In genomic region chrX:42273387-42273786, GRCh38 we compare ENCODE assay signal across 24 cellular contexts.
"Had no signal": no experiment of that assay in that cellular context is flagged by ENCODE, and none has a peak within 500 bp of the region (broad histone marks: within the 10 kb centered on the region; RNA-seq: fewer than 3 reads in every experiment).

No MANE protein-coding gene starts in this region.

- H3K36me3 Mint-ChIP-seq: immature natural killer cell, mesothelial cell of epicardium, naive B cell had no signal

- H3K9me3 ChIP-seq: esophagus muscularis mucosa, gastroesophageal sphincter, heart left ventricle, left lung, lower lobe of right lung, mucosa of descending colon had no signal

- H3K79me2 ChIP-seq: hepatocyte had no signal

- H3K27me3 ChIP-seq: esophagus muscularis mucosa, foreskin keratinocyte, gastroesophageal sphincter, heart left ventricle, hepatocyte, left lung had no signal

- H3K36me3 ChIP-seq: esophagus muscularis mucosa, gastroesophageal sphincter, heart left ventricle, left lung, lower lobe of right lung had no signal

- DNase-seq: dermis blood vessel endothelial cell; dorsolateral prefrontal cortex; effector CD4-positive, alpha-beta T cell; effector memory CD4-positive, alpha-beta T cell; foreskin keratinocyte; heart left ventricle; hypothalamus; immature natural killer cell; left cardiac atrium; left lung; left ventricle myocardium superior; lower lobe of right lung; mesenchymal stem cell; mucosa of descending colon; naive B cell had no signal

- H3K4me2 ChIP-seq: hepatocyte had no signal

- H3K4me3 Mint-ChIP-seq: immature natural killer cell, mesothelial cell of epicardium, naive B cell had no signal

- H3K9me3 Mint-ChIP-seq: immature natural killer cell had no signal

- H3K4me3 ChIP-seq: coronary artery, dorsolateral prefrontal cortex, esophagus muscularis mucosa, gastroesophageal sphincter, heart left ventricle, hepatocyte, left lung, lower lobe of right lung, mucosa of descending colon had no signal

- H2AFZ ChIP-seq: hepatocyte had no signal

- H3K4me1 ChIP-seq: esophagus muscularis mucosa, foreskin keratinocyte, gastroesophageal sphincter, heart left ventricle, left lung, lower lobe of right lung had no signal

- H3K27ac ChIP-seq: coronary artery, dorsolateral prefrontal cortex, esophagus muscularis mucosa, foreskin keratinocyte, gastroesophageal sphincter, heart left ventricle, hepatocyte, left lung, lower lobe of right lung had no signal

- H3K4me1 Mint-ChIP-seq: immature natural killer cell, mesothelial cell of epicardium, naive B cell had no signal

- FAIRE-seq: colon, endothelial cell of umbilical vein, frontal cortex, keratinocyte had no signal

- H3K27ac Mint-ChIP-seq: immature natural killer cell, mesothelial cell of epicardium, naive B cell had no signal
